ENCODE assay signal across 1 cellular context in genomic region chr15:45705510-45706473, GRCh38.
A peak's percentile ranks its signal among the peaks of the same experiment; 100 is the strongest.
TF ChIP-seq lines count a peak whose summit lies in the region.

No MANE protein-coding gene starts in this region.

TF ChIP-seq in HepG2, 621 proteins besides CTCF, POLR2A, EP300 and RAD21 (continued from another document and continues in another):
- TF ChIP-seq SYNCRIP (IDR thresholded peaks at IDR 0.05; ENCODE audit: insufficient read depth, low read depth, low read length) (no peak), ZNF639 (CRISPR knock-in tag; conservative IDR thresholded peaks at IDR 0.05) (no peak), YEATS4 (CRISPR knock-in tag; IDR thresholded peaks at IDR 0.05; ENCODE audit: borderline replicate concordance) (peak; percentile 64; the same call in 1 of the 2 replicates), ZBTB38 (CRISPR knock-in tag; IDR thresholded peaks at IDR 0.05) (no peak), ZNF510 (CRISPR knock-in tag; IDR thresholded peaks at IDR 0.05; ENCODE audit: low read depth) (no peak), YEATS2 (CRISPR knock-in tag; IDR thresholded peaks at IDR 0.05; ENCODE audit: borderline replicate concordance) (no peak), TFE3 (CRISPR knock-in tag; IDR thresholded peaks at IDR 0.05) (peak; percentile 57; the same call in 1 of the 2 replicates), ZBTB46 (CRISPR knock-in tag; IDR thresholded peaks at IDR 0.05; ENCODE audit: borderline replicate concordance) (no peak), RFXANK (CRISPR knock-in tag; IDR thresholded peaks at IDR 0.05) (no peak), MLXIP (CRISPR knock-in tag; IDR thresholded peaks at IDR 0.05; ENCODE audit: borderline replicate concordance) (no peak), HMG20A (CRISPR knock-in tag; IDR thresholded peaks at IDR 0.05; ENCODE audit: borderline replicate concordance) (no peak), ZNF432 (CRISPR knock-in tag; IDR thresholded peaks at IDR 0.05; ENCODE audit: borderline replicate concordance) (no peak), NCOA1 (CRISPR knock-in tag; IDR thresholded peaks at IDR 0.05) (no peak), GMEB2 (CRISPR knock-in tag; IDR thresholded peaks at IDR 0.05; ENCODE audit: low read depth) (no peak), ZNF354B (CRISPR knock-in tag; IDR thresholded peaks at IDR 0.05) (no peak), HMGXB4 (CRISPR knock-in tag; IDR thresholded peaks at IDR 0.05; ENCODE audit: borderline replicate concordance in 1 of 2, low read depth in 1 of 2) (peak; percentile 17 to 62; a peak in 3 of 4 replicates), ZFP36L2 (CRISPR knock-in tag; IDR thresholded peaks at IDR 0.05) (no peak), NAIF1 (CRISPR knock-in tag; IDR thresholded peaks at IDR 0.05; ENCODE audit: borderline replicate concordance) (no peak), FOXA1 (IDR thresholded peaks at IDR 0.05) (no peak), FOXA1 (CRISPR knock-in tag; IDR thresholded peaks at IDR 0.05) (no peak), ZBTB33 (CRISPR knock-in tag; IDR thresholded peaks at IDR 0.05) (no peak), ZHX2 (IDR thresholded peaks at IDR 0.05; ENCODE audit: low read depth) (no peak), ZHX2 (CRISPR knock-in tag; IDR thresholded peaks at IDR 0.05; ENCODE audit: borderline replicate concordance) (no peak), CREB3 (CRISPR knock-in tag; IDR thresholded peaks at IDR 0.05) (no peak), HOXA3 (CRISPR knock-in tag; IDR thresholded peaks at IDR 0.05) (no peak), HINFP (CRISPR knock-in tag; IDR thresholded peaks at IDR 0.05; ENCODE audit: low read depth) (no peak), TRAFD1 (CRISPR knock-in tag; IDR thresholded peaks at IDR 0.05; ENCODE audit: borderline replicate concordance) (no peak), HIVEP1 (CRISPR knock-in tag; IDR thresholded peaks at IDR 0.05) (no peak), KDM1A (CRISPR knock-in tag; IDR thresholded peaks at IDR 0.05) (no peak), MYNN (CRISPR knock-in tag; IDR thresholded peaks at IDR 0.05; ENCODE audit: low read depth) (no peak), ZNF766 (CRISPR knock-in tag; IDR thresholded peaks at IDR 0.05; ENCODE audit: borderline replicate concordance) (no peak), NFRKB (IDR thresholded peaks at IDR 0.05) (no peak), ZNF180 (CRISPR knock-in tag; IDR thresholded peaks at IDR 0.05; ENCODE audit: borderline replicate concordance, low read depth) (no peak)
